1 cellular context compared by ENCODE assay signal in genomic region chr19:45607071-45608029, GRCh38.
TF ChIP-seq lines count a peak whose summit lies in the region.

No MANE protein-coding gene starts in this region.

TF ChIP-seq in HepG2, 621 proteins besides CTCF, POLR2A, EP300 and RAD21 (continued from another document and continues in another):
- TF ChIP-seq, protein P1, sequence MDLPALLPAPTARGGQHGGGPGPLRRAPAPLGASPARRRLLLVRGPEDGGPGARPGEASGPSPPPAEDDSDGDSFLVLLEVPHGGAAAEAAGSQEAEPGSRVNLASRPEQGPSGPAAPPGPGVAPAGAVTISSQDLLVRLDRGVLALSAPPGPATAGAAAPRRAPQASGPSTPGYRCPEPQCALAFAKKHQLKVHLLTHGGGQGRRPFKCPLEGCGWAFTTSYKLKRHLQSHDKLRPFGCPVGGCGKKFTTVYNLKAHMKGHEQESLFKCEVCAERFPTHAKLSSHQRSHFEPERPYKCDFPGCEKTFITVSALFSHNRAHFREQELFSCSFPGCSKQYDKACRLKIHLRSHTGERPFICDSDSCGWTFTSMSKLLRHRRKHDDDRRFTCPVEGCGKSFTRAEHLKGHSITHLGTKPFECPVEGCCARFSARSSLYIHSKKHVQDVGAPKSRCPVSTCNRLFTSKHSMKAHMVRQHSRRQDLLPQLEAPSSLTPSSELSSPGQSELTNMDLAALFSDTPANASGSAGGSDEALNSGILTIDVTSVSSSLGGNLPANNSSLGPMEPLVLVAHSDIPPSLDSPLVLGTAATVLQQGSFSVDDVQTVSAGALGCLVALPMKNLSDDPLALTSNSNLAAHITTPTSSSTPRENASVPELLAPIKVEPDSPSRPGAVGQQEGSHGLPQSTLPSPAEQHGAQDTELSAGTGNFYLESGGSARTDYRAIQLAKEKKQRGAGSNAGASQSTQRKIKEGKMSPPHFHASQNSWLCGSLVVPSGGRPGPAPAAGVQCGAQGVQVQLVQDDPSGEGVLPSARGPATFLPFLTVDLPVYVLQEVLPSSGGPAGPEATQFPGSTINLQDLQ (CRISPR knock-in tag; IDR thresholded peaks at IDR 0.05), result no peak
- TF ChIP-seq NFYC (CRISPR knock-in tag; IDR thresholded peaks at IDR 0.05) (no peak), IRF1 (CRISPR knock-in tag; IDR thresholded peaks at IDR 0.05; ENCODE audit: low read depth) (no peak), ZC3H13 (CRISPR knock-in tag; IDR thresholded peaks at IDR 0.05) (no peak), NR2F6 (IDR thresholded peaks at IDR 0.05) (no peak), NR2F6 (CRISPR knock-in tag; IDR thresholded peaks at IDR 0.05) (peak; percentile 21; the same call in 1 of the 2 replicates), NFE2 (CRISPR knock-in tag; IDR thresholded peaks at IDR 0.05) (0 out of 2 replicates have a peak, but pooled peaks have one; percentile 19), ZMYM2 (CRISPR knock-in tag; IDR thresholded peaks at IDR 0.05) (no peak), ATF6 (CRISPR knock-in tag; conservative IDR thresholded peaks at IDR 0.05) (no peak), ZNF331 (CRISPR knock-in tag; IDR thresholded peaks at IDR 0.05) (0 out of 2 replicates have a peak, but pooled peaks have one; percentile 32), ZNF841 (CRISPR knock-in tag; IDR thresholded peaks at IDR 0.05; ENCODE audit: borderline replicate concordance) (no peak), RARA (CRISPR knock-in tag; IDR thresholded peaks at IDR 0.05) (no peak), BRD4 (CRISPR knock-in tag; IDR thresholded peaks at IDR 0.05) (no peak), MEF2D (CRISPR knock-in tag; IDR thresholded peaks at IDR 0.05) (no peak), POGZ (CRISPR knock-in tag; IDR thresholded peaks at IDR 0.05) (no peak), ZBTB8A (CRISPR knock-in tag; IDR thresholded peaks at IDR 0.05; ENCODE audit: borderline replicate concordance, low read depth) (no peak), ARID2 (CRISPR knock-in tag; IDR thresholded peaks at IDR 0.05; ENCODE audit: borderline replicate concordance) (no peak), SP1 (IDR thresholded peaks at IDR 0.05) (no peak), SP1 (CRISPR knock-in tag; IDR thresholded peaks at IDR 0.05) (no peak; the same call in 1 of the 2 replicates), NFE2L2 (IDR thresholded peaks at IDR 0.05; ENCODE audit: low read length) (no peak), MED8 (CRISPR knock-in tag; IDR thresholded peaks at IDR 0.05; ENCODE audit: insufficient replicate concordance) (no peak), THAP8 (CRISPR knock-in tag; IDR thresholded peaks at IDR 0.05; ENCODE audit: borderline replicate concordance) (no peak), MAF1 (CRISPR knock-in tag; IDR thresholded peaks at IDR 0.05; ENCODE audit: borderline replicate concordance) (0 out of 2 replicates have a peak, but pooled peaks have one; percentile 29), ZNF317 (CRISPR knock-in tag; IDR thresholded peaks at IDR 0.05) (no peak), ZNF589 (CRISPR knock-in tag; conservative IDR thresholded peaks at IDR 0.05) (no peak), PHF21A (CRISPR knock-in tag; IDR thresholded peaks at IDR 0.05) (no peak), BATF2 (CRISPR knock-in tag; IDR thresholded peaks at IDR 0.05) (no peak), JUNB (CRISPR knock-in tag; IDR thresholded peaks at IDR 0.05; ENCODE audit: borderline replicate concordance) (no peak), SIX4 (CRISPR knock-in tag; IDR thresholded peaks at IDR 0.05) (no peak), CENPBD1 (CRISPR knock-in tag; IDR thresholded peaks at IDR 0.05; ENCODE audit: borderline replicate concordance, low read depth) (no peak), ZFP36L2 (CRISPR knock-in tag; IDR thresholded peaks at IDR 0.05) (no peak), ZNF121 (CRISPR knock-in tag; IDR thresholded peaks at IDR 0.05) (no peak), ZNF333 (CRISPR knock-in tag; IDR thresholded peaks at IDR 0.05; ENCODE audit: borderline replicate concordance) (no peak), AKNA (CRISPR knock-in tag; IDR thresholded peaks at IDR 0.05; ENCODE audit: borderline replicate concordance) (no peak), ZKSCAN8 (CRISPR knock-in tag; IDR thresholded peaks at IDR 0.05; ENCODE audit: borderline replicate concordance) (no peak), ZBTB1 (CRISPR knock-in tag; IDR thresholded peaks at IDR 0.05; ENCODE audit: borderline replicate concordance) (no peak), ZSCAN9 (CRISPR knock-in tag; IDR thresholded peaks at IDR 0.05; ENCODE audit: borderline replicate concordance) (peak; percentile 37; the same call in 1 of the 2 replicates), ZSCAN22 (CRISPR knock-in tag; IDR thresholded peaks at IDR 0.05) (no peak), ZKSCAN5 (CRISPR knock-in tag; IDR thresholded peaks at IDR 0.05) (no peak), NFKBIZ (CRISPR knock-in tag; IDR thresholded peaks at IDR 0.05) (no peak; the same call in 1 of the 2 replicates), HOXA5 (CRISPR knock-in tag; IDR thresholded peaks at IDR 0.05) (0 out of 2 replicates have a peak, but pooled peaks have one; percentile 31), REL (CRISPR knock-in tag; conservative IDR thresholded peaks at IDR 0.05) (no peak)
- TF ChIP-seq, protein P2, sequence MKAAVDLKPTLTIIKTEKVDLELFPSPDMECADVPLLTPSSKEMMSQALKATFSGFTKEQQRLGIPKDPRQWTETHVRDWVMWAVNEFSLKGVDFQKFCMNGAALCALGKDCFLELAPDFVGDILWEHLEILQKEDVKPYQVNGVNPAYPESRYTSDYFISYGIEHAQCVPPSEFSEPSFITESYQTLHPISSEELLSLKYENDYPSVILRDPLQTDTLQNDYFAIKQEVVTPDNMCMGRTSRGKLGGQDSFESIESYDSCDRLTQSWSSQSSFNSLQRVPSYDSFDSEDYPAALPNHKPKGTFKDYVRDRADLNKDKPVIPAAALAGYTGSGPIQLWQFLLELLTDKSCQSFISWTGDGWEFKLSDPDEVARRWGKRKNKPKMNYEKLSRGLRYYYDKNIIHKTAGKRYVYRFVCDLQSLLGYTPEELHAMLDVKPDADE (CRISPR knock-in tag; IDR thresholded peaks at IDR 0.05), result no peak
- TF ChIP-seq, protein P3, sequence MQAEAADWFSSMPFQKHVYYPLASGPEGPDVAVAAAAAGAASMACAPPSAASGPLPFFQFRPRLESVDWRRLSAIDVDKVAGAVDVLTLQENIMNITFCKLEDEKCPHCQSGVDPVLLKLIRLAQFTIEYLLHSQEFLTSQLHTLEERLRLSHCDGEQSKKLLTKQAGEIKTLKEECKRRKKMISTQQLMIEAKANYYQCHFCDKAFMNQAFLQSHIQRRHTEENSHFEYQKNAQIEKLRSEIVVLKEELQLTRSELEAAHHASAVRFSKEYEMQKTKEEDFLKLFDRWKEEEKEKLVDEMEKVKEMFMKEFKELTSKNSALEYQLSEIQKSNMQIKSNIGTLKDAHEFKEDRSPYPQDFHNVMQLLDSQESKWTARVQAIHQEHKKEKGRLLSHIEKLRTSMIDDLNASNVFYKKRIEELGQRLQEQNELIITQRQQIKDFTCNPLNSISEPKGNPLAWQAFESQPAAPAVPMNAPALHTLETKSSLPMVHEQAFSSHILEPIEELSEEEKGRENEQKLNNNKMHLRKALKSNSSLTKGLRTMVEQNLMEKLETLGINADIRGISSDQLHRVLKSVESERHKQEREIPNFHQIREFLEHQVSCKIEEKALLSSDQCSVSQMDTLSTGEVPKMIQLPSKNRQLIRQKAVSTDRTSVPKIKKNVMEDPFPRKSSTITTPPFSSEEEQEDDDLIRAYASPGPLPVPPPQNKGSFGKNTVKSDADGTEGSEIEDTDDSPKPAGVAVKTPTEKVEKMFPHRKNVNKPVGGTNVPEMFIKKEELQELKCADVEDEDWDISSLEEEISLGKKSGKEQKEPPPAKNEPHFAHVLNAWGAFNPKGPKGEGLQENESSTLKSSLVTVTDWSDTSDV (CRISPR knock-in tag; IDR thresholded peaks at IDR 0.05), result no peak
- TF ChIP-seq, protein P4, sequence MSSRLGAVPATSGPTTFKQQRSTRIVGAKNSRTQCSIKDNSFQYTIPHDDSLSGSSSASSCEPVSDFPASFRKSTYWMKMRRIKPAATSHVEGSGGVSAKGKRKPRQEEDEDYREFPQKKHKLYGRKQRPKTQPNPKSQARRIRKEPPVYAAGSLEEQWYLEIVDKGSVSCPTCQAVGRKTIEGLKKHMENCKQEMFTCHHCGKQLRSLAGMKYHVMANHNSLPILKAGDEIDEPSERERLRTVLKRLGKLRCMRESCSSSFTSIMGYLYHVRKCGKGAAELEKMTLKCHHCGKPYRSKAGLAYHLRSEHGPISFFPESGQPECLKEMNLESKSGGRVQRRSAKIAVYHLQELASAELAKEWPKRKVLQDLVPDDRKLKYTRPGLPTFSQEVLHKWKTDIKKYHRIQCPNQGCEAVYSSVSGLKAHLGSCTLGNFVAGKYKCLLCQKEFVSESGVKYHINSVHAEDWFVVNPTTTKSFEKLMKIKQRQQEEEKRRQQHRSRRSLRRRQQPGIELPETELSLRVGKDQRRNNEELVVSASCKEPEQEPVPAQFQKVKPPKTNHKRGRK (CRISPR knock-in tag; IDR thresholded peaks at IDR 0.05), result no peak
- TF ChIP-seq, protein P5, sequence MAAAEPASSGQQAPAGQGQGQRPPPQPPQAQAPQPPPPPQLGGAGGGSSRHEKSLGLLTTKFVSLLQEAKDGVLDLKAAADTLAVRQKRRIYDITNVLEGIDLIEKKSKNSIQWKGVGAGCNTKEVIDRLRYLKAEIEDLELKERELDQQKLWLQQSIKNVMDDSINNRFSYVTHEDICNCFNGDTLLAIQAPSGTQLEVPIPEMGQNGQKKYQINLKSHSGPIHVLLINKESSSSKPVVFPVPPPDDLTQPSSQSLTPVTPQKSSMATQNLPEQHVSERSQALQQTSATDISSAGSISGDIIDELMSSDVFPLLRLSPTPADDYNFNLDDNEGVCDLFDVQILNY (CRISPR knock-in tag; conservative IDR thresholded peaks at IDR 0.05), result no peak
